ENCODE assay signal across 21 cellular contexts in genomic region chr9:130999265-130999623, GRCh38. TPM values are rescaled to one million over a fixed set of nuclear protein-coding genes. Genes with fewer than 3 reads are reported as not detected.
DNase-seq lines count a peak whose midpoint lies in the region; ATAC-seq, FAIRE-seq and TF ChIP-seq lines count a peak whose summit lies in the region.
"Had no signal": no experiment of that assay in that cellular context is flagged by ENCODE, and none has a peak within 500 bp of the region (broad histone marks: within the 10 kb centered on the region; RNA-seq: fewer than 3 reads in every experiment).

No MANE protein-coding gene starts in this region.

- H3K27ac ChIP-seq in GM23338 (ENCODE audit: low read depth) = no peak overlapping the region
- no peak overlapping the region for H3K27ac ChIP-seq in H1 (ENCODE audit: low read depth, low read length)
- no peak overlapping the region for H3K27ac ChIP-seq in keratinocyte (ENCODE audit: control insufficient read depth, insufficient read depth, low read length)
- H3K27ac ChIP-seq: HL-60 had no signal

- ATAC-seq in GM23338 (no peak), GM19452 (IDR thresholded peaks at IDR 0.05; ENCODE audit: unreplicated experiment) (no peak)

- peaks cover 9% of the 10 kb centered on the region for H3K4me1 Mint-ChIP-seq in GM23338

- H3K27me3 Mint-ChIP-seq in GM23338 (ENCODE audit: insufficient read depth, low read depth, poor library complexity) = peaks cover 6% of the 10 kb centered on the region

- H3K4me1 ChIP-seq in GM23338 (ENCODE audit: insufficient read depth) = peaks cover 4% of the 10 kb centered on the region; the same call in 1 of the 2 replicates
- H3K4me1 ChIP-seq in H1 (replicated peaks in 1 of 4; ENCODE audit: control insufficient read depth in 3 of 4, insufficient read depth in 4 of 4, low read length in 3 of 4) = peaks cover 0 to 6% (median 1%) of the 10 kb centered on the region in 4 experiments; a peak in 3 of 7 replicates
- H3K4me1 ChIP-seq in keratinocyte (ENCODE audit: control insufficient read depth, extremely low read depth, insufficient read depth, low read length) = peaks cover 3% of the 10 kb centered on the region

- H3K36me3 Mint-ChIP-seq in GM23338 (ENCODE audit: low read depth) = no peaks in the 10 kb centered on the region
- H3K36me3 Mint-ChIP-seq: CD4-positive, CD25-positive, alpha-beta regulatory T cell; CD8-positive, alpha-beta memory T cell had no signal

- H2AFZ ChIP-seq in GM23338 = peak overlapping the region; percentile 74; the same call in 1 of the 2 replicates
- H2AFZ ChIP-seq in H1 (ENCODE audit: low read length) = no peak overlapping the region
- H2AFZ ChIP-seq in keratinocyte (ENCODE audit: control insufficient read depth, low read length) = no peak overlapping the region

- no peaks in the 10 kb centered on the region for H3K79me1 ChIP-seq in H1 (ENCODE audit: low read depth, low read length)

- 75% methylated on average over 1 of the region's 1 CpG; no CpG with 5 or more reads in 1 of the 2 experiments for WGBS in H1 (ENCODE audit: extremely low coverage in 1 of 2, insufficient coverage in 1 of 2, insufficient read length in 1 of 2, insufficient replicate concordance in 2 of 2, low coverage in 1 of 2, low lambda C conversion rate in 2 of 2, missing lambda C conversion rate in 1 of 2), 2 experiments

- no peak overlapping the region for H2BK20ac ChIP-seq in H1 (ENCODE audit: low read length)

- DNase-seq in GM23338 (ENCODE audit: low spot score) (no peak), H1 (ENCODE audit: low read depth in 1 of 2, low spot score in 2 of 2) (no peak), keratinocyte (ENCODE audit: low read depth, low spot score) (no peak), NCI-H1436 treated with DMSO at 0.1 percent for 48 hours (lab: John Stamatoyannopoulos, UW) (no peak)
- no peak for DNase-seq in activated T-cell treated with anti-CD3 and anti-CD28 coated beads, Interleukin-2, amount 50 U/mL, for 48 hours
- DNase-seq: ACHN; BE2C; C1 segment of cervical spinal cord; CD4-positive, CD25-positive, alpha-beta regulatory T cell; CD8-positive, alpha-beta memory T cell; COR-L47; DMS 273 treated with DMSO at 0.1 percent for 48 hours; DMS53; GOT3; H9 had no signal

- no peak overlapping the region for H2AK5ac ChIP-seq in H1 (ENCODE audit: low read depth, low read length)

- H3K23ac ChIP-seq in H1 (ENCODE audit: insufficient read length) = no peak overlapping the region

- H3K9ac ChIP-seq in H1 (replicated peaks in 1 of 4; ENCODE audit: extremely low read depth in 1 of 4, low read depth in 3 of 4, low read length in 3 of 4) (no peak overlapping the region), keratinocyte (ENCODE audit: control insufficient read depth, extremely low read depth, insufficient read depth, low read length) (no peak overlapping the region)

- H3K79me2 ChIP-seq in GM23338 (replicated peaks; ENCODE audit: insufficient read depth) (no peaks in the 10 kb centered on the region), H1 (ENCODE audit: control insufficient read depth in 1 of 2, insufficient read depth in 2 of 2, low read length in 2 of 2) (no peaks in the 10 kb centered on the region), keratinocyte (ENCODE audit: control insufficient read depth, insufficient read depth, low read length) (no peaks in the 10 kb centered on the region)

- no peak overlapping the region for H3K18ac ChIP-seq in H1 (ENCODE audit: extremely low read depth, low read length)

- no peak overlapping the region for H3K4ac ChIP-seq in H1 (replicated peaks; ENCODE audit: insufficient read length, low read depth, low read length)

- H4K8ac ChIP-seq in H1 (ENCODE audit: extremely low read depth, insufficient read depth, low read length) = no peak overlapping the region

- no peak overlapping the region for H4K91ac ChIP-seq in H1 (replicated peaks; ENCODE audit: insufficient read length, low read length)

- H3K9me1 ChIP-seq in keratinocyte (ENCODE audit: control insufficient read depth, extremely low read depth, insufficient read depth, low read length) = no peaks in the 10 kb centered on the region

- no peak for TF ChIP-seq POLR2A in H1 (IDR thresholded peaks at IDR 0.05; ENCODE audit: control extremely low read depth in 1 of 2, low read depth in 2 of 2, low read length in 2 of 2)

- H3K56ac ChIP-seq in H1 (replicated peaks; ENCODE audit: insufficient read length, low read depth, low read length) = no peak overlapping the region

- FAIRE-seq in H1 (lab: Jason Lieb, UNC) (no peak), keratinocyte (lab: Jason Lieb, UNC) (no peak)
- FAIRE-seq: A204.1, G401.6, GM12891, GM19239 had no signal

- no peaks in the 10 kb centered on the region for H3K36me3 ChIP-seq in GM23338 (ENCODE audit: insufficient read depth)
- H3K36me3 ChIP-seq in H1 (ENCODE audit: control insufficient read depth in 2 of 4, insufficient read depth in 4 of 4, low read length in 3 of 4) = no peaks in the 10 kb centered on the region
- H3K36me3 ChIP-seq in keratinocyte (ENCODE audit: control insufficient read depth in 2 of 2, extremely low read depth in 1 of 2, insufficient read depth in 2 of 2, low read length in 2 of 2) = no peaks in the 10 kb centered on the region
- H3K36me3 ChIP-seq: BE2C had no signal

- CTCF ChIA-PET in H1 (lab: Charles Lee; ENCODE audit: partially characterized antibody) = interaction anchor here (0.7 to 9.1 kb wide), 22 partner anchors 8 to 299 kb away, joined by 3 to 69 read pairs (median 8); partner anchors contain the start of gene LAMC3

- H3K9me3 Mint-ChIP-seq in GM23338 = no peaks in the 10 kb centered on the region; the same call in 2 of the 3 replicates
- H3K9me3 Mint-ChIP-seq: CD8-positive, alpha-beta memory T cell; H9 had no signal

- no peak overlapping the region for H3K4me3 ChIP-seq in GM23338
- H3K4me3 ChIP-seq in H1 (ENCODE audit: extremely low read depth in 1 of 4, insufficient read depth in 2 of 4, low read depth in 3 of 4, low read length in 4 of 4) = no peak overlapping the region
- no peak overlapping the region for H3K4me3 ChIP-seq in keratinocyte (ENCODE audit: control insufficient read depth in 2 of 3, extremely low read depth in 1 of 3, insufficient read depth in 2 of 3, low read depth in 1 of 3, low read length in 3 of 3)

- no peak overlapping the region for H3K27ac Mint-ChIP-seq in GM23338
- H3K27ac Mint-ChIP-seq: CD4-positive, CD25-positive, alpha-beta regulatory T cell; CD8-positive, alpha-beta memory T cell; H9 had no signal

- H3K14ac ChIP-seq in H1 (ENCODE audit: insufficient read length) = no peak overlapping the region

- POLR2A ChIA-PET in H1 (lab: Charles Lee; ENCODE audit: partially characterized antibody) = no interaction called here

- peaks cover 7% of the 10 kb centered on the region; the same call in 1 of the 2 replicates for H3K23me2 ChIP-seq in H1 (ENCODE audit: low read depth, low read length)

- TF ChIP-seq CTCF in GM23338 (conservative IDR thresholded peaks at IDR 0.05; ENCODE audit: low read depth in 2 of 2) (no peak), H1 (IDR thresholded peaks at IDR 0.05; ENCODE audit: control extremely low read depth in 1 of 3, insufficient read depth in 1 of 3, low read depth in 1 of 3, low read length in 3 of 3) (no peak), keratinocyte (optimal IDR thresholded peaks at IDR 0.05 in 1 of 3, IDR thresholded peaks at IDR 0.05 in 1 of 3, conservative IDR thresholded peaks at IDR 0.05 in 1 of 3; ENCODE audit: extremely low read depth in 1 of 3, insufficient read depth in 2 of 3, low read length in 3 of 3) (no peak)

- peak overlapping the region; percentile 8; the same call in 1 of the 2 replicates for H2BK15ac ChIP-seq in H1 (ENCODE audit: low read length)

- no peak for TF ChIP-seq EP300 in H1 (IDR thresholded peaks at IDR 0.05; ENCODE audit: borderline replicate concordance in 1 of 2, low read depth in 2 of 2, low read length in 2 of 2)

- H3K27me3 ChIP-seq in GM23338 (ENCODE audit: insufficient read depth) (no peaks in the 10 kb centered on the region), H1 (replicated peaks in 1 of 4; ENCODE audit: control insufficient read depth in 3 of 4, extremely low read depth in 1 of 4, insufficient read depth in 3 of 4, low read length in 3 of 4) (peaks cover 0 to 9% (median 4%) of the 10 kb centered on the region in 4 experiments; a peak in 3 of 7 replicates), keratinocyte (ENCODE audit: control insufficient read depth, extremely low read depth, insufficient read depth, low read length) (peaks cover 32% of the 10 kb centered on the region)
- H3K27me3 ChIP-seq: BE2C had no signal

- 0 out of 2 replicates have a peak, but pooled peaks cover 2% of the 10 kb centered on the region for H3F3A ChIP-seq in GM23338 (replicated peaks; ENCODE audit: low read depth)

- H2BK120ac ChIP-seq in H1 (replicated peaks; ENCODE audit: low read depth, low read length) = no peak overlapping the region

- no peak overlapping the region for H2BK5ac ChIP-seq in H1 (ENCODE audit: low read depth, low read length)

- no peaks in the 10 kb centered on the region for H3K9me2 ChIP-seq in GM23338 (ENCODE audit: insufficient read depth)

- TF ChIP-seq RAD21 in H1 (IDR thresholded peaks at IDR 0.05 in 1 of 2, conservative IDR thresholded peaks at IDR 0.05 in 1 of 2; ENCODE audit: low read depth in 2 of 2, low read length in 2 of 2) = no peak

- dilution Hi-C loops in keratinocyte (cut with MboI; ENCODE audit: extremely low pct_ligation_motif_present, low sequenced_read_pairs) = no loop called here

- H3K4me3 Mint-ChIP-seq in GM23338 = no peak overlapping the region
- H3K4me3 Mint-ChIP-seq: CD4-positive, CD25-positive, alpha-beta regulatory T cell; CD8-positive, alpha-beta memory T cell; H9 had no signal

- no peak overlapping the region for H3K4me2 ChIP-seq in GM23338
- H3K4me2 ChIP-seq in H1 (ENCODE audit: insufficient read depth in 1 of 2, low read depth in 2 of 2, low read length in 2 of 2) = no peak overlapping the region
- peak overlapping the region; percentile 20 for H3K4me2 ChIP-seq in keratinocyte (ENCODE audit: control insufficient read depth, extremely low read depth, insufficient read depth, low read depth, low read length)

- no peaks in the 10 kb centered on the region for H3K9me3 ChIP-seq in H1 (ENCODE audit: insufficient read depth in 2 of 2, low read depth in 1 of 2, low read length in 1 of 2)
- H3K9me3 ChIP-seq in keratinocyte (ENCODE audit: control insufficient read depth, low read depth, low read length) = no peaks in the 10 kb centered on the region
- H3K9me3 ChIP-seq: BE2C had no signal

- H2BK12ac ChIP-seq in H1 (ENCODE audit: low read depth, low read length) = 0 out of 2 replicates have a peak overlapping the region, but pooled peaks have one; percentile 4

- H4K5ac ChIP-seq in H1 (ENCODE audit: insufficient read length, low read depth, low read length) = no peak overlapping the region

- H4K20me1 ChIP-seq in GM23338 (replicated peaks; ENCODE audit: insufficient read depth) = no peaks in the 10 kb centered on the region
- H4K20me1 ChIP-seq in H1 (replicated peaks in 1 of 2; ENCODE audit: control insufficient read depth in 1 of 2, insufficient read depth in 2 of 2, low read length in 2 of 2) = peaks cover 1 to 7% of the 10 kb centered on the region in 2 experiments
- peaks cover 7% of the 10 kb centered on the region for H4K20me1 ChIP-seq in keratinocyte (ENCODE audit: control insufficient read depth, extremely low read depth, insufficient read depth, low read length)

RNA-seq across cellular contexts. Expression of gene LAMC3, which starts 9.7 kb away (rescaled TPM):
- 19.2 and 27.4 TPM in 2 replicates for total RNA-seq in GM23338 (2014; rRNA removed; shearing (Covaris generic))
- polyA plus RNA-seq in GM23338 (2016; fragmentation: Nextera tagmentation; extraction: Ambion mirVana) (8.2 and 9.0 TPM in 2 replicates), H1 (2011; rRNA removed) (9.3 and 11.5 TPM in 2 replicates), keratinocyte (not detected in 3 replicates)
- total RNA-seq in H1 (2021; fragmentation: NEBNext Ultra II Directional; extraction: Animal tissue kit (Norgen Biotek cat#: 25700)) = 12.3 and 13.2 TPM in 2 replicates
- 6.0 TPM for polyA plus RNA-seq in H1 (2011; cell fraction: cytosol; rRNA removed)
- 24.8 TPM for polyA plus RNA-seq in H1 (2011; cell fraction: nucleus; rRNA removed)
- polyA plus RNA-seq in H1 (2012, experiment 1 of 2) = 8.0 to 13.0 TPM (median 12.4 TPM) in 4 replicates
- polyA plus RNA-seq in H1 (2012, experiment 2 of 2) = 10.7 TPM
- 18.4 TPM for polyA plus RNA-seq in H1 (2013, experiment 1 of 2)
- polyA plus RNA-seq in H1 (2013, experiment 2 of 2) = 15.1 TPM
- 3.8 and 4.1 TPM in 2 replicates for polyA minus RNA-seq in H1 (2011; rRNA and poly(A)+ RNA removed)
- polyA minus RNA-seq in H1 (2011; cell fraction: cytosol; rRNA and poly(A)+ RNA removed) = 4.8 TPM
- 7.2 TPM for polyA minus RNA-seq in H1 (2011; cell fraction: nucleus; rRNA and poly(A)+ RNA removed)
- polyA plus RNA-seq in keratinocyte (2011; ENCODE audit: low read depth) = not detected
- not detected in 2 replicates for polyA plus RNA-seq in keratinocyte (2011; cell fraction: cytosol; rRNA removed)
- polyA plus RNA-seq in keratinocyte (2011; cell fraction: nucleus; rRNA removed) = 0.03 TPM in 1 of 2 replicates, not detected in the other
- polyA plus RNA-seq in keratinocyte (2012; ENCODE audit: low replicate concordance) = not detected in 2 replicates
- not detected in 3 replicates for polyA minus RNA-seq in keratinocyte
- polyA minus RNA-seq in keratinocyte (2011; cell fraction: cytosol; rRNA and poly(A)+ RNA removed) = not detected
- not detected in 2 replicates for polyA minus RNA-seq in keratinocyte (2011; cell fraction: nucleus; rRNA and poly(A)+ RNA removed)
- polyA plus RNA-seq: CD8-positive, alpha-beta memory T cell had no signal
